Comparison of ENCODE assay signal across 8 cellular contexts in the genomic region with DNA sequence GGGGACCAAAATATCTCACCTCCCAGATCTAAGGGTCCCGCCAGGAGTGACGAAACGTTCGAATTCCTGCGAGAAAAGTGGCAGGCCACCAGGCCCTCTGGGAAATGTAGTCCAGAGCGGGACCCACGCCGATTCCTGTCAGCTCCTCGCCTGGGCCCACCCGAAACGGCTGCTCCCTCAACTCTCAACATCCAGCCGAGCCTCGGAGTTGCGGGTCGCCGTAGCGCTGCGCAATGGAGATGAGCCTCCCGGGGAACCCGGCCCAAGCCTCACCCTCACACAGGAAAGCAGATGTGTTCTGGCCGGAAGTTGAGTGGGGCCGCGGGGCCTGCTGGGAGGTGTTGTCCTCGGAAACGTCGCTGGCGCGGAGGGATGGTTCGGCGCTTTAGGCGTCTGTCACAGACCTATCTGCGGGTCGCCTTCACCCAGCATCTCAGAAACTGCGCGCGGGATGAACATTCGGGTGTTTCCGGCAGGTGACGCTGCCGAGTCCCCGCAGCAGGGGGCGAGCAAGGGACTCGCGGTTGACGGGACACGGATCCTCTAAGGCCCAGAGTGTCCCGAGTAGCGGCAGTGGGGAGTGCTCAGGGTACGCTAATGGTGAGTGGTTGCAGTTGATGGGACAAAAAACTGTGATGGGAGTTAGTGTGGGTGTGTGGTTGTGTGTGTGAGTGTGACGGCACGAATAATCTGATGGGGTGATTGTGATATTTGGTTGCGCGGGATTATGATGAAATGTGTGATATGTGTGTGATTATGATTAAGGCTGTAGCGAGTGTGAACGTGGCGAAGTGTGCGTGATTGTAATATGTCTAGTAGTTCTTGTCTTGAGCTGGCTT. TPM values are rescaled to one million over a fixed set of nuclear protein-coding genes. Genes with fewer than 3 reads are reported as not detected.
A peak's percentile ranks its signal among the peaks of the same experiment; 100 is the strongest.
DNase-seq lines count a peak whose midpoint lies in the region; ATAC-seq and TF ChIP-seq lines count a peak whose summit lies in the region.

Gene ZNF568, plus strand, starts transcription at position 341 of the 839 bp plus-strand sequence. CDS start 6,439 bp downstream, outside the sequence.
Gene ZNF829, minus strand, starts transcription at position 300 of the 839 bp plus-strand sequence. CDS start 1,124 bp downstream, outside the sequence.

- H3K4me1 Mint-ChIP-seq in activated CD8-positive, alpha-beta T cell treated with anti-CD3 and anti-CD28 coated beads for 36 hours (ENCODE audit: low read depth) = peaks cover 13% of the 10 kb centered on the region

- peaks cover 12 to 15% of the 10 kb centered on the region in 2 donors for H3K9me3 ChIP-seq in duodenal mucosa (ENCODE audit: control insufficient read depth in 1 of 2, low read length in 2 of 2)

- TF ChIP-seq CTCF in activated CD8-positive, alpha-beta T cell treated with anti-CD3 and anti-CD28 coated beads for 36 hours (IDR thresholded peaks at IDR 0.05) = peak; percentile 77
- TF ChIP-seq CTCF in lower leg skin (IDR thresholded peaks at IDR 0.05) = peak in 1 of 3 donors; percentile 52

- POLR2A ChIA-PET in activated CD8-positive, alpha-beta T cell treated with anti-CD3 and anti-CD28 coated beads for 36 hours (lab: Charles Lee) = interaction anchor here (0.9 to 1.8 kb wide), 5 partner anchors 10 to 162 kb away, joined by 3 to 7 read pairs (median 4); partner anchors contain the start of genes ZNF345 and ZNF420

- H3K4me3 ChIP-seq in duodenal mucosa (ENCODE audit: low read depth in 1 of 2, low read length in 2 of 2) (peak within 1 kb of the TSS; percentile 90 to 96), lower leg skin (ENCODE audit: low read depth, poor library complexity, severe bottlenecking) (peak within 1 kb of the TSS; percentile 72)

- peak within 1 kb of the TSS; percentile 96 for H3K27ac Mint-ChIP-seq in activated CD8-positive, alpha-beta T cell treated with anti-CD3 and anti-CD28 coated beads for 36 hours

- intact Hi-C loops in activated CD8-positive, alpha-beta T cell treated with anti-CD3 and anti-CD28 coated beads for 36 hours (cut with micrococcal nuclease) = no loop called here
- intact Hi-C loops in lower leg skin (cut with DNase I; ENCODE audit: low total_unique reads) = no loop called here

- peak within 1 kb of the TSS; percentile 76 for H3K9ac ChIP-seq in duodenal mucosa (ENCODE audit: low read depth in 1 of 2, low read length in 2 of 2)

- peak; percentile 21 for DNase-seq in SIG-M5 treated with dmso at 0.1 percent for 504 hours (lab: John Stamatoyannopoulos, UW; ENCODE audit: unreplicated experiment)
- no peak for DNase-seq in SIG-M5 (lab: John Stamatoyannopoulos, UW)
- peak; percentile 99 for DNase-seq in NCI-H345 treated with DMSO at 0.1 percent for 48 hours (lab: John Stamatoyannopoulos, UW; ENCODE audit: unreplicated experiment)
- peak; percentile 97 for DNase-seq in activated CD8-positive, alpha-beta T cell treated with anti-CD3 and anti-CD28 coated beads for 36 hours
- DNase-seq in lower leg skin (ENCODE audit: low spot score in 2 of 2) = peak; percentile 87 to 98
- DNase-seq in stimulated activated CD4-positive, alpha-beta T cell treated with anti-CD3 and anti-CD28 coated beads, Interleukin-4, amount 100 ng/mL, for 24 hours = peak; percentile 94

- TF ChIP-seq POLR2A in lower leg skin (IDR thresholded peaks at IDR 0.05) = no peak

- WGBS in lower leg skin, 2 donors = 0 to 1% methylated on average over 42 to 57 of the region's 57 CpGs

- H3K4me3 Mint-ChIP-seq in activated CD8-positive, alpha-beta T cell treated with anti-CD3 and anti-CD28 coated beads for 36 hours = peak within 1 kb of the TSS; percentile 85

- ATAC-seq in HG03066 (IDR thresholded peaks at IDR 0.05; ENCODE audit: low read depth, unreplicated experiment) = peak; percentile 96
- peak; percentile 97 for ATAC-seq in activated CD8-positive, alpha-beta T cell treated with anti-CD3 and anti-CD28 coated beads for 36 hours

- CTCF ChIA-PET in activated CD8-positive, alpha-beta T cell treated with anti-CD3 and anti-CD28 coated beads for 36 hours (lab: Charles Lee) = interaction anchor here (0.6 to 1.0 kb wide), 2 partner anchors 18 to 162 kb away, joined by 3 read pairs; partner anchors contain the start of gene ZNF420

- H3K27ac ChIP-seq in duodenal mucosa (ENCODE audit: low read depth, low read length) = peak within 1 kb of the TSS; percentile 89

- H3K27me3 Mint-ChIP-seq in activated CD8-positive, alpha-beta T cell treated with anti-CD3 and anti-CD28 coated beads for 36 hours = no peaks in the 10 kb centered on the region

- peaks cover 5 to 10% of the 10 kb centered on the region in 2 donors for H3K36me3 ChIP-seq in duodenal mucosa (ENCODE audit: control insufficient read depth in 1 of 2, insufficient read depth in 2 of 2, low read length in 2 of 2)

- H3K27me3 ChIP-seq in duodenal mucosa (ENCODE audit: control insufficient read depth in 1 of 2, insufficient read depth in 2 of 2, low read length in 2 of 2) = no peaks in the 10 kb centered on the region

- peaks cover 39% of the 10 kb centered on the region for H3K9me3 Mint-ChIP-seq in activated CD8-positive, alpha-beta T cell treated with anti-CD3 and anti-CD28 coated beads for 36 hours

- peaks cover 67% of the 10 kb centered on the region for H3K36me3 Mint-ChIP-seq in activated CD8-positive, alpha-beta T cell treated with anti-CD3 and anti-CD28 coated beads for 36 hours (ENCODE audit: low read depth)

- peaks cover 5 to 13% of the 10 kb centered on the region in 2 donors for H3K4me1 ChIP-seq in duodenal mucosa (ENCODE audit: control insufficient read depth in 1 of 2, insufficient read depth in 2 of 2, low read length in 2 of 2)

RNA-seq across cellular contexts. Expression of gene ZNF568, which starts in this region (rescaled TPM):
- total RNA-seq in activated CD8-positive, alpha-beta T cell treated with anti-CD3 and anti-CD28 coated beads for 36 hours = 1 to 10 TPM; 8.1 to 9.5 TPM
- 10 to 100 TPM in 2 of 4 donors, 1 to 10 TPM in 2; 7.4 to 12.1 (median 9.4) TPM for total RNA-seq in lower leg skin

RNA-seq across cellular contexts. Expression of gene ZNF829, which starts in this region (rescaled TPM):
- total RNA-seq in activated CD8-positive, alpha-beta T cell treated with anti-CD3 and anti-CD28 coated beads for 36 hours = 1 to 10 TPM; 4.5 to 4.9 TPM
- total RNA-seq in lower leg skin = 1 to 10 TPM; 3.0 to 3.8 (median 3.4) TPM
